ENCODE assay signal across 13 cellular contexts in genomic region chr7:139362981-139363380, GRCh38. TPM values are rescaled to one million over a fixed set of nuclear protein-coding genes. Genes with fewer than 3 reads are reported as not detected.
DNase-seq lines count a peak whose midpoint lies in the region; ATAC-seq, FAIRE-seq and TF ChIP-seq lines count a peak whose summit lies in the region.
"Had no signal": no experiment of that assay in that cellular context is flagged by ENCODE, and none has a peak within 500 bp of the region (broad histone marks: within the 10 kb centered on the region; RNA-seq: fewer than 3 reads in every experiment).

No MANE protein-coding gene starts in this region.

- H3K9me3 ChIP-seq in HepG2 (ENCODE audit: low read length) (no peaks in the 10 kb centered on the region), right lobe of liver (no peaks in the 10 kb centered on the region), iPS-20b (ENCODE audit: insufficient read depth, low read depth, low read length) (no peaks in the 10 kb centered on the region)
- H3K9me3 ChIP-seq: ascending aorta, transverse colon had no signal

- no peak for DNase-seq in HepG2 (ENCODE audit: low spot score)
- no peak for DNase-seq in right lobe of liver
- no peak for DNase-seq in activated CD4-positive, alpha-beta memory T cell treated with anti-CD3 and anti-CD28 coated beads, Interleukin-2, amount 10 ng/mL, durations not matched to agents 7 days and 5 days
- no peak for DNase-seq in type B pancreatic cell (ENCODE audit: extremely low spot score, unreplicated experiment)
- no peak for DNase-seq in activated gamma-delta T cell (lab: John Stamatoyannopoulos, UW)
- no peak for DNase-seq in stimulated activated CD4-positive, alpha-beta T cell treated with anti-CD3 and anti-CD28 coated beads, Interleukin-1b, Interleukin-23, amount 100 ng/mL, for 48 hours
- DNase-seq: NCI-H2029 treated with DMSO at 0.1 percent for 48 hours; stimulated activated CD4-positive, alpha-beta T cell treated with anti-CD3 and anti-CD28 coated beads, Interleukin-4, amount 100 ng/mL, for 4 hours; transverse colon had no signal

- no peak for FAIRE-seq in HepG2 (lab: Jason Lieb, UNC)

- TF ChIP-seq RAD21 in HepG2 (CRISPR knock-in tag; IDR thresholded peaks at IDR 0.05), result no peak

- CTCF ChIA-PET in HepG2 (lab: Yijun Ruan, JAX; ENCODE audit: low intra/inter-chr PET ratio, low total read pairs), result no interaction called here
- CTCF ChIA-PET in activated CD4-positive, alpha-beta memory T cell treated with anti-CD3 and anti-CD28 coated beads, Interleukin-2, amount 10 ng/mL, durations not matched to agents 7 days and 5 days (lab: Charles Lee), result no interaction called here

- H3K4me2 ChIP-seq in HepG2 (ENCODE audit: low read depth, low read length), result peak overlapping the region; percentile 10; the same call in 1 of the 2 replicates

- H3K9ac ChIP-seq in HepG2 (ENCODE audit: insufficient read depth, low read depth, low read length) (no peak overlapping the region), iPS-20b (ENCODE audit: low read depth, low read length) (no peak overlapping the region)

- POLR2A ChIA-PET in HepG2 (lab: Yijun Ruan, JAX), result no interaction called here
- POLR2A ChIA-PET in activated CD4-positive, alpha-beta memory T cell treated with anti-CD3 and anti-CD28 coated beads, Interleukin-2, amount 10 ng/mL, durations not matched to agents 7 days and 5 days (lab: Charles Lee), result interaction anchor here (0.6 to 1.7 kb wide), 4 partner anchors 11 to 319 kb away, joined by 3 to 10 read pairs (median 3); no protein-coding TSS in a partner anchor

- peaks cover 57% of the 10 kb centered on the region for H3K4me1 Mint-ChIP-seq in activated CD4-positive, alpha-beta memory T cell treated with anti-CD3 and anti-CD28 coated beads, Interleukin-2, amount 10 ng/mL, durations not matched to agents 7 days and 5 days
- H3K4me1 Mint-ChIP-seq in type B pancreatic cell (ENCODE audit: unreplicated experiment), result peaks cover 22% of the 10 kb centered on the region

- H3K36me3 ChIP-seq in HepG2 (replicated peaks in 1 of 2; ENCODE audit: control insufficient read depth in 1 of 2, insufficient read depth in 2 of 2, low read length in 2 of 2) (peaks cover 6 to 18% of the 10 kb centered on the region in 2 experiments; a peak in 4 of 5 replicates), right lobe of liver (no peaks in the 10 kb centered on the region), iPS-20b (ENCODE audit: insufficient read depth, low read depth, low read length) (peaks cover 40% of the 10 kb centered on the region)
- H3K36me3 ChIP-seq: transverse colon had no signal

- WGBS in HepG2 (ENCODE audit: low lambda C conversion rate), result 99% methylated on average over 6 of the region's 6 CpGs
- 94% methylated on average over 2 of the region's 6 CpGs for WGBS in right lobe of liver (ENCODE audit: insufficient coverage, low coverage, low lambda C conversion rate, missing lambda C conversion rate)

- H3K9me3 Mint-ChIP-seq in activated CD4-positive, alpha-beta memory T cell treated with anti-CD3 and anti-CD28 coated beads, Interleukin-2, amount 10 ng/mL, durations not matched to agents 7 days and 5 days, result no peaks in the 10 kb centered on the region
- no peaks in the 10 kb centered on the region for H3K9me3 Mint-ChIP-seq in type B pancreatic cell

- BruUV-seq in HepG2 (replicated peaks; lab: Mats Ljungman, UMichigan), result no TSS peak

- H3K4me3 Mint-ChIP-seq in activated CD4-positive, alpha-beta memory T cell treated with anti-CD3 and anti-CD28 coated beads, Interleukin-2, amount 10 ng/mL, durations not matched to agents 7 days and 5 days, result peak overlapping the region; percentile 12
- H3K4me3 Mint-ChIP-seq in type B pancreatic cell, result peak overlapping the region; percentile 60

- H3K4me1 ChIP-seq in HepG2 (ENCODE audit: insufficient read depth, low read length), result peaks cover 42% of the 10 kb centered on the region
- H3K4me1 ChIP-seq in right lobe of liver, result peaks cover 0 to 25% (median 11%) of the 10 kb centered on the region in 4 donors
- peaks cover 15% of the 10 kb centered on the region; the same call in 1 of the 2 replicates for H3K4me1 ChIP-seq in iPS-20b (ENCODE audit: insufficient read depth, low read length)

- TF ChIP-seq POLR2A in HepG2 (IDR thresholded peaks at IDR 0.05; ENCODE audit: insufficient read depth in 1 of 2, low read depth in 2 of 2, low read length in 2 of 2) (no peak), right lobe of liver (IDR thresholded peaks at IDR 0.05) (no peak)

- H3K27me3 Mint-ChIP-seq in activated CD4-positive, alpha-beta memory T cell treated with anti-CD3 and anti-CD28 coated beads, Interleukin-2, amount 10 ng/mL, durations not matched to agents 7 days and 5 days, result no peaks in the 10 kb centered on the region
- H3K27me3 Mint-ChIP-seq in type B pancreatic cell, result no peaks in the 10 kb centered on the region

- peaks cover 50% of the 10 kb centered on the region for H3K36me3 Mint-ChIP-seq in activated CD4-positive, alpha-beta memory T cell treated with anti-CD3 and anti-CD28 coated beads, Interleukin-2, amount 10 ng/mL, durations not matched to agents 7 days and 5 days (ENCODE audit: low read depth)
- peaks cover 10% of the 10 kb centered on the region for H3K36me3 Mint-ChIP-seq in type B pancreatic cell

- intact Hi-C loops in HepG2 (cut with micrococcal nuclease; ENCODE audit: unreplicated experiment) (no loop called here), right lobe of liver (cut with DNase I) (no loop called here)

- no peak for ATAC-seq in HepG2
- ATAC-seq in right lobe of liver, result no peak
- no peak for ATAC-seq in HG02763 (IDR thresholded peaks at IDR 0.05; ENCODE audit: unreplicated experiment)
- ATAC-seq: Panc1 had no signal

- H3K27me3 ChIP-seq in HepG2 (ENCODE audit: control insufficient read depth in 1 of 2, insufficient read depth in 2 of 2, low read length in 2 of 2), result no peaks in the 10 kb centered on the region
- H3K27me3 ChIP-seq in right lobe of liver, result no peaks in the 10 kb centered on the region
- no peaks in the 10 kb centered on the region for H3K27me3 ChIP-seq in iPS-20b (ENCODE audit: insufficient read depth, low read length)
- H3K27me3 ChIP-seq: ascending aorta, transverse colon had no signal

- TF ChIP-seq EP300 in HepG2 (IDR thresholded peaks at IDR 0.05; ENCODE audit: low read depth in 2 of 2, low read length in 2 of 2) (no peak), HepG2 (CRISPR knock-in tag; IDR thresholded peaks at IDR 0.05; ENCODE audit: borderline replicate concordance) (no peak)

- no peak overlapping the region for H3K27ac ChIP-seq in HepG2 (ENCODE audit: extremely low read length, insufficient read depth, low read length)
- H3K27ac ChIP-seq in right lobe of liver, result no peak overlapping the region
- no peak overlapping the region for H3K27ac ChIP-seq in iPS-20b (ENCODE audit: low read length)
- H3K27ac ChIP-seq: ascending aorta, transverse colon had no signal

- TF ChIP-seq CTCF in HepG2 (CRISPR knock-in tag; IDR thresholded peaks at IDR 0.05) (no peak), right lobe of liver (IDR thresholded peaks at IDR 0.05) (no peak), type B pancreatic cell (conservative IDR thresholded peaks at IDR 0.05) (no peak)

- no peak overlapping the region for H2AFZ ChIP-seq in HepG2 (ENCODE audit: low read length)

- in situ Hi-C loops in HepG2 (cut with HindIII; ENCODE audit: extremely low pct_ligation_motif_present, low pct_unique_long_range_greater_than_20kb), result no loop called here

- peaks cover 20% of the 10 kb centered on the region for H4K20me1 ChIP-seq in HepG2 (ENCODE audit: insufficient read depth, low read length)

- H3K79me2 ChIP-seq in HepG2 (ENCODE audit: insufficient read depth, low read length), result peaks cover 77% of the 10 kb centered on the region

- no peak overlapping the region for H3K27ac Mint-ChIP-seq in activated CD4-positive, alpha-beta memory T cell treated with anti-CD3 and anti-CD28 coated beads, Interleukin-2, amount 10 ng/mL, durations not matched to agents 7 days and 5 days
- peak overlapping the region; percentile 45 for H3K27ac Mint-ChIP-seq in type B pancreatic cell

- H3K4me3 ChIP-seq in HepG2 (replicated peaks in 1 of 3; ENCODE audit: insufficient read depth in 1 of 3, low read depth in 2 of 3, low read length in 3 of 3), result no peak overlapping the region
- no peak overlapping the region for H3K4me3 ChIP-seq in right lobe of liver
- peak overlapping the region; percentile 90; the same call in 1 of the 2 replicates for H3K4me3 ChIP-seq in iPS-20b (ENCODE audit: low read length)
- H3K4me3 ChIP-seq: ascending aorta, transverse colon had no signal

RNA-seq across cellular contexts. Expression of gene LUC7L2, which starts 3.3 kb away (rescaled TPM):
- total RNA-seq in HepG2 (2016; rRNA removed; fragmentation: Illumina TruSeq; extraction: Trizol) (50.7 and 59.5 TPM in 2 replicates), right lobe of liver (10 to 100 TPM; 23.2 to 40.0 (median 36.3) TPM), type B pancreatic cell (ENCODE audit: low replicate concordance) (83.5 and 90.0 TPM in 2 replicates)
- 9.4 and 13.3 TPM in 2 replicates for total RNA-seq in HepG2 (2016; cell fraction: cytosol; rRNA removed; fragmentation: Illumina TruSeq; extraction: Trizol; ENCODE audit: low read depth)
- total RNA-seq in HepG2 (2016; cell fraction: insoluble cytoplasmic fraction; rRNA removed; fragmentation: Illumina TruSeq; extraction: Trizol), result 50.6 and 54.5 TPM in 2 replicates
- 19.2 and 24.0 TPM in 2 replicates for total RNA-seq in HepG2 (2016; cell fraction: membrane; rRNA removed; fragmentation: Illumina TruSeq; extraction: Trizol)
- 50.0 and 54.9 TPM in 2 replicates for total RNA-seq in HepG2 (2016; cell fraction: nucleus; rRNA removed; fragmentation: Illumina TruSeq; extraction: Trizol)
- polyA plus RNA-seq in HepG2 (2011; rRNA removed), result 15.9 and 17.9 TPM in 2 replicates
- polyA plus RNA-seq in HepG2 (2011; cell fraction: cytosol; rRNA removed), result 9.5 and 11.8 TPM in 2 replicates
- polyA plus RNA-seq in HepG2 (2011; cell fraction: nucleus; rRNA removed), result 57.7 and 73.4 TPM in 2 replicates
- polyA plus RNA-seq in HepG2 (2012), result 25.8 and 32.8 TPM in 2 replicates
- polyA plus RNA-seq in HepG2 (2016; cell fraction: cytosol; fragmentation: Illumina TruSeq; extraction: Trizol; ENCODE audit: low read depth), result 3.1 and 3.2 TPM in 2 replicates
- 56.2 and 61.3 TPM in 2 replicates for polyA plus RNA-seq in HepG2 (2016; cell fraction: insoluble cytoplasmic fraction; fragmentation: Illumina TruSeq; extraction: Trizol; ENCODE audit: low read depth)
- polyA plus RNA-seq in HepG2 (2016; cell fraction: membrane; fragmentation: Illumina TruSeq; extraction: Trizol; ENCODE audit: low read depth), result 9.0 and 10.3 TPM in 2 replicates
- 70.2 and 76.0 TPM in 2 replicates for polyA plus RNA-seq in HepG2 (2016; cell fraction: nucleus; fragmentation: Illumina TruSeq; extraction: Trizol; ENCODE audit: insufficient read depth, low read depth)
- polyA minus RNA-seq in HepG2 (2011; rRNA and poly(A)+ RNA removed; ENCODE audit: low replicate concordance), result 25.3 and 62.6 TPM in 2 replicates
- 11.8 and 15.0 TPM in 2 replicates for polyA minus RNA-seq in HepG2 (2011; cell fraction: cytosol; rRNA and poly(A)+ RNA removed)
- 91.1 and 123 TPM in 2 replicates for polyA minus RNA-seq in HepG2 (2011; cell fraction: nucleus; rRNA and poly(A)+ RNA removed)
- total RNA-seq in activated CD4-positive, alpha-beta memory T cell treated with anti-CD3 and anti-CD28 coated beads, Interleukin-2, amount 10 ng/mL, durations not matched to agents 7 days and 5 days, result 100 to 1,000 TPM; 106 to 110 TPM

RNA-seq across cellular contexts. Expression of gene FMC1, which starts 21.8 kb away (rescaled TPM):
- total RNA-seq in HepG2 (2016; rRNA removed; fragmentation: Illumina TruSeq; extraction: Trizol) (50.7 and 59.2 TPM in 2 replicates), right lobe of liver (10 to 100 TPM in 2 of 6 experiments, 1 to 10 TPM in 4; 4.4 to 17.7 (median 6.2) TPM), type B pancreatic cell (ENCODE audit: low replicate concordance) (13.9 and 15.2 TPM in 2 replicates)
- 9.0 and 17.2 TPM in 2 replicates for total RNA-seq in HepG2 (2016; cell fraction: cytosol; rRNA removed; fragmentation: Illumina TruSeq; extraction: Trizol; ENCODE audit: low read depth)
- 53.0 and 54.3 TPM in 2 replicates for total RNA-seq in HepG2 (2016; cell fraction: insoluble cytoplasmic fraction; rRNA removed; fragmentation: Illumina TruSeq; extraction: Trizol)
- 10.5 and 14.1 TPM in 2 replicates for total RNA-seq in HepG2 (2016; cell fraction: membrane; rRNA removed; fragmentation: Illumina TruSeq; extraction: Trizol)
- total RNA-seq in HepG2 (2016; cell fraction: nucleus; rRNA removed; fragmentation: Illumina TruSeq; extraction: Trizol), result 17.0 and 26.9 TPM in 2 replicates
- polyA plus RNA-seq in HepG2 (2011; rRNA removed), result 37.3 and 39.2 TPM in 2 replicates
- polyA plus RNA-seq in HepG2 (2011; cell fraction: cytosol; rRNA removed), result 39.8 and 50.1 TPM in 2 replicates
- 10.2 and 10.4 TPM in 2 replicates for polyA plus RNA-seq in HepG2 (2011; cell fraction: nucleus; rRNA removed)
- 27.8 and 33.2 TPM in 2 replicates for polyA plus RNA-seq in HepG2 (2012)
- 6.3 and 9.9 TPM in 2 replicates for polyA plus RNA-seq in HepG2 (2016; cell fraction: cytosol; fragmentation: Illumina TruSeq; extraction: Trizol; ENCODE audit: low read depth)
- polyA plus RNA-seq in HepG2 (2016; cell fraction: insoluble cytoplasmic fraction; fragmentation: Illumina TruSeq; extraction: Trizol; ENCODE audit: low read depth), result 35.3 and 35.8 TPM in 2 replicates
- 7.3 and 7.8 TPM in 2 replicates for polyA plus RNA-seq in HepG2 (2016; cell fraction: membrane; fragmentation: Illumina TruSeq; extraction: Trizol; ENCODE audit: low read depth)
- polyA plus RNA-seq in HepG2 (2016; cell fraction: nucleus; fragmentation: Illumina TruSeq; extraction: Trizol; ENCODE audit: insufficient read depth, low read depth), result 19.2 and 21.0 TPM in 2 replicates
- polyA minus RNA-seq in HepG2 (2011; rRNA and poly(A)+ RNA removed; ENCODE audit: low replicate concordance), result 14.9 and 26.4 TPM in 2 replicates
- polyA minus RNA-seq in HepG2 (2011; cell fraction: cytosol; rRNA and poly(A)+ RNA removed), result 3.2 and 3.4 TPM in 2 replicates
- polyA minus RNA-seq in HepG2 (2011; cell fraction: nucleus; rRNA and poly(A)+ RNA removed), result 4.1 TPM in 2 replicates
- 1 to 10 TPM; 9.9 TPM for total RNA-seq in activated CD4-positive, alpha-beta memory T cell treated with anti-CD3 and anti-CD28 coated beads, Interleukin-2, amount 10 ng/mL, durations not matched to agents 7 days and 5 days
- total RNA-seq: ascending aorta had no signal
